In genomic region chr3:143536817-143537535, GRCh38 we compare ENCODE assay signal across 14 cellular contexts.
DNase-seq lines count a peak whose midpoint lies in the region; ATAC-seq, FAIRE-seq and TF ChIP-seq lines count a peak whose summit lies in the region.
"Had no signal": no experiment of that assay in that cellular context is flagged by ENCODE, and none has a peak within 500 bp of the region (broad histone marks: within the 10 kb centered on the region; RNA-seq: fewer than 3 reads in every experiment).

No MANE protein-coding gene starts in this region.

- DNase-seq in AG09319 (ENCODE audit: extremely low read depth, low read depth) (peak; percentile 49), H4 (ENCODE audit: low spot score) (peak; percentile 18), astrocyte of the hippocampus (ENCODE audit: low read depth, low spot score) (peak; percentile 6), left kidney (ENCODE audit: low read depth, low spot score) (peak; percentile 10), mesothelial cell of epicardium (ENCODE audit: low spot score in 2 of 2, unreplicated experiment in 2 of 2) (no peak), HepG2 (ENCODE audit: low spot score) (no peak)
- DNase-seq: activated T-cell treated with anti-CD3 and anti-CD28 coated beads, Interleukin-2, amount 50 U/mL, for 48 hours; CD4-positive, alpha-beta T cell; effector CD4-positive, alpha-beta T cell; T-helper 2 cell had no signal

- no TSS peak for BruUV-seq in HepG2 (replicated peaks; lab: Mats Ljungman, UMichigan)

- H3K9ac ChIP-seq in HepG2 (ENCODE audit: insufficient read depth, low read depth, low read length) = no peak overlapping the region

- H3K27ac Mint-ChIP-seq in mesothelial cell of epicardium = no peak overlapping the region
- H3K27ac Mint-ChIP-seq: CD4-positive, alpha-beta T cell; stimulated activated naive CD8-positive, alpha-beta T cell treated with anti-CD3 and anti-CD28 coated beads, Interleukin-15, Interleukin-2, amounts not matched to agents 100 ng/mL and 50 ng/mL, for 24 hours had no signal

- H3K9me3 Mint-ChIP-seq in mesothelial cell of epicardium = no peaks in the 10 kb centered on the region
- H3K9me3 Mint-ChIP-seq: CD4-positive, alpha-beta T cell; stimulated activated naive CD8-positive, alpha-beta T cell treated with anti-CD3 and anti-CD28 coated beads, Interleukin-15, Interleukin-2, amounts not matched to agents 100 ng/mL and 50 ng/mL, for 24 hours had no signal

- no peak overlapping the region for H3K4me3 Mint-ChIP-seq in mesothelial cell of epicardium
- H3K4me3 Mint-ChIP-seq: CD4-positive, alpha-beta T cell; stimulated activated naive CD8-positive, alpha-beta T cell treated with anti-CD3 and anti-CD28 coated beads, Interleukin-15, Interleukin-2, amounts not matched to agents 100 ng/mL and 50 ng/mL, for 24 hours had no signal

- H3K4me1 ChIP-seq in HepG2 (ENCODE audit: insufficient read depth, low read length) = no peaks in the 10 kb centered on the region

- H4K20me1 ChIP-seq in HepG2 (ENCODE audit: insufficient read depth, low read length) = no peaks in the 10 kb centered on the region

- POLR2A ChIA-PET in HepG2 (lab: Yijun Ruan, JAX) = no interaction called here

- no peak for TF ChIP-seq EP300 in HepG2 (IDR thresholded peaks at IDR 0.05; ENCODE audit: low read depth in 2 of 2, low read length in 2 of 2)
- no peak for TF ChIP-seq EP300 in HepG2 (CRISPR knock-in tag; IDR thresholded peaks at IDR 0.05; ENCODE audit: borderline replicate concordance)

- intact Hi-C loops in HepG2 (cut with micrococcal nuclease; ENCODE audit: unreplicated experiment) = loop anchor here (5.0 kb wide), 1 partner anchor 945 kb away; no protein-coding TSS in a partner anchor

- H2AFZ ChIP-seq in HepG2 (ENCODE audit: low read length) = no peak overlapping the region

- CTCF ChIA-PET in HepG2 (lab: Yijun Ruan, JAX; ENCODE audit: low intra/inter-chr PET ratio, low total read pairs) = no interaction called here

- no peaks in the 10 kb centered on the region for H3K9me3 ChIP-seq in HepG2 (ENCODE audit: low read length)

- no peaks in the 10 kb centered on the region for H3K79me2 ChIP-seq in HepG2 (ENCODE audit: insufficient read depth, low read length)

- H3K4me2 ChIP-seq in HepG2 (ENCODE audit: low read depth, low read length) = no peak overlapping the region
- H3K4me2 ChIP-seq: smooth muscle cell had no signal

- no peaks in the 10 kb centered on the region for H3K27me3 ChIP-seq in HepG2 (ENCODE audit: control insufficient read depth in 1 of 2, insufficient read depth in 2 of 2, low read length in 2 of 2)

- no peak for TF ChIP-seq CTCF in AG09319 (IDR thresholded peaks at IDR 0.05; ENCODE audit: low read depth, low read length)
- TF ChIP-seq CTCF in mesothelial cell of epicardium (IDR thresholded peaks at IDR 0.05; ENCODE audit: unreplicated experiment) = no peak
- no peak for TF ChIP-seq CTCF in HepG2 (CRISPR knock-in tag; IDR thresholded peaks at IDR 0.05)

- no peak for TF ChIP-seq RAD21 in HepG2 (CRISPR knock-in tag; IDR thresholded peaks at IDR 0.05)

- FAIRE-seq in HepG2 (lab: Jason Lieb, UNC) = no peak

- 0% methylated on average over 3 of the region's 3 CpGs for WGBS in HepG2 (ENCODE audit: low lambda C conversion rate)

- H3K36me3 Mint-ChIP-seq in mesothelial cell of epicardium = no peaks in the 10 kb centered on the region

- no peak for ATAC-seq in GM21526 (IDR thresholded peaks at IDR 0.05; ENCODE audit: low FRiP score, unreplicated experiment)
- no peak for ATAC-seq in GM19452 (IDR thresholded peaks at IDR 0.05; ENCODE audit: unreplicated experiment)
- no peak for ATAC-seq in HepG2

- no peak overlapping the region for H3K27ac ChIP-seq in HepG2 (ENCODE audit: extremely low read length, insufficient read depth, low read length)

- peaks cover 6% of the 10 kb centered on the region for H3K27me3 Mint-ChIP-seq in mesothelial cell of epicardium (ENCODE audit: low read depth)
- H3K27me3 Mint-ChIP-seq: CD4-positive, alpha-beta T cell; stimulated activated naive CD8-positive, alpha-beta T cell treated with anti-CD3 and anti-CD28 coated beads, Interleukin-15, Interleukin-2, amounts not matched to agents 100 ng/mL and 50 ng/mL, for 24 hours had no signal

- in situ Hi-C loops in HepG2 (cut with HindIII; ENCODE audit: extremely low pct_ligation_motif_present, low pct_unique_long_range_greater_than_20kb) = no loop called here

- no peak overlapping the region for H3K4me3 ChIP-seq in HepG2 (replicated peaks in 1 of 3; ENCODE audit: insufficient read depth in 1 of 3, low read depth in 2 of 3, low read length in 3 of 3)
- H3K4me3 ChIP-seq: smooth muscle cell had no signal

- no peaks in the 10 kb centered on the region for H3K36me3 ChIP-seq in HepG2 (replicated peaks in 1 of 2; ENCODE audit: control insufficient read depth in 1 of 2, insufficient read depth in 2 of 2, low read length in 2 of 2)

- TF ChIP-seq POLR2A in HepG2 (IDR thresholded peaks at IDR 0.05; ENCODE audit: insufficient read depth in 1 of 2, low read depth in 2 of 2, low read length in 2 of 2) = no peak

- H3K4me1 Mint-ChIP-seq in mesothelial cell of epicardium = peaks cover 13% of the 10 kb centered on the region

TF ChIP-seq in HepG2, 621 proteins besides CTCF, POLR2A, EP300 and RAD21:
- TF ChIP-seq, protein P1, sequence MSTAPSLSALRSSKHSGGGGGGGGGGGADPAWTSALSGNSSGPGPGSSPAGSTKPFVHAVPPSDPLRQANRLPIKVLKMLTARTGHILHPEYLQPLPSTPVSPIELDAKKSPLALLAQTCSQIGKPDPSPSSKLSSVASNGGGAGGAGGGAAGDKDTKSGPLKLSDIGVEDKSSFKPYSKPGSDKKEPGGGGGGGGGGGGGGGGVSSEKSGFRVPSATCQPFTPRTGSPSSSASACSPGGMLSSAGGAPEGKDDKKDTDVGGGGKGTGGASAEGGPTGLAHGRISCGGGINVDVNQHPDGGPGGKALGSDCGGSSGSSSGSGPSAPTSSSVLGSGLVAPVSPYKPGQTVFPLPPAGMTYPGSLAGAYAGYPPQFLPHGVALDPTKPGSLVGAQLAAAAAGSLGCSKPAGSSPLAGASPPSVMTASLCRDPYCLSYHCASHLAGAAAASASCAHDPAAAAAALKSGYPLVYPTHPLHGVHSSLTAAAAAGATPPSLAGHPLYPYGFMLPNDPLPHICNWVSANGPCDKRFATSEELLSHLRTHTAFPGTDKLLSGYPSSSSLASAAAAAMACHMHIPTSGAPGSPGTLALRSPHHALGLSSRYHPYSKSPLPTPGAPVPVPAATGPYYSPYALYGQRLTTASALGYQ (CRISPR knock-in tag; IDR thresholded peaks at IDR 0.05) = no peak
- TF ChIP-seq ZKSCAN5 (CRISPR knock-in tag; IDR thresholded peaks at IDR 0.05) (no peak), ZNF367 (CRISPR knock-in tag; IDR thresholded peaks at IDR 0.05; ENCODE audit: borderline replicate concordance) (no peak)

Comparison
In these comparisons a context has a peak if more than half of its experiments do, and no peak if none do; other contexts are left out.
1. DNase-seq: peak in AG09319 (single experiment), H4 (single experiment), astrocyte of the hippocampus (single experiment) and left kidney (single experiment); none in mesothelial cell of epicardium (0 of 2) and HepG2 (single experiment).